18 cellular contexts compared by ENCODE assay signal in genomic region chr2:221289389-221289788, GRCh38.
A peak's percentile ranks its signal among the peaks of the same experiment; 100 is the strongest.
DNase-seq lines count a peak whose midpoint lies in the region; ATAC-seq and TF ChIP-seq lines count a peak whose summit lies in the region.
"Had no signal": no experiment of that assay in that cellular context is flagged by ENCODE, and none has a peak within 500 bp of the region (broad histone marks: within the 10 kb centered on the region; RNA-seq: fewer than 3 reads in every experiment).

No MANE protein-coding gene starts in this region.

- H3K4me3 ChIP-seq in AG09309 (ENCODE audit: control insufficient read depth, low read depth, low read length), result no peak overlapping the region
- H3K4me3 ChIP-seq: coronary artery, gastrocnemius medialis, thoracic aorta had no signal

- DNase-seq in AG09309 (ENCODE audit: low read depth) (peak; percentile 20), NCI-H82 treated with DMSO at 0.1 percent for 48 hours (lab: John Stamatoyannopoulos, UW; ENCODE audit: unreplicated experiment) (peak; percentile 87), fibroblast of peridontal ligament (ENCODE audit: extremely low read depth) (peak; percentile 15), RKO (ENCODE audit: low spot score) (no peak), H4 (ENCODE audit: low spot score) (no peak)
- no peak for DNase-seq in stimulated activated CD4-positive, alpha-beta T cell treated with anti-CD3 and anti-CD28 coated beads, Interleukin-1b, Interleukin-23, amount 100 ng/mL, for 48 hours
- DNase-seq in effector CD8-positive, alpha-beta T cell (lab: John Stamatoyannopoulos, UW), result no peak
- DNase-seq: activated CD4-positive, alpha-beta T cell treated with anti-CD3 and anti-CD28 coated beads, Interleukin-2, amount 50 U/mL, for 4 hours; activated naive CD4-positive, alpha-beta T cell treated with anti-CD3 and anti-CD28 coated beads, Interleukin-2, amount 10 ng/mL, durations not matched to agents 7 days and 5 days; brain microvascular endothelial cell; gastrocnemius medialis; HFFc6; NCI-H1694; NCI-H226; T-cell had no signal

- no peak for TF ChIP-seq CTCF in AG09309 (IDR thresholded peaks at IDR 0.05; ENCODE audit: control insufficient read depth, insufficient read depth, low read depth, low read length, missing control alignments)

- peak; percentile 64 for ATAC-seq in GM21529 (IDR thresholded peaks at IDR 0.05; ENCODE audit: unreplicated experiment)
- ATAC-seq: gastrocnemius medialis, T-cell had no signal

Comparison
In these comparisons a context has a peak if more than half of its experiments do, and no peak if none do; other contexts are left out.
1. DNase-seq: peak in AG09309 (single experiment), NCI-H82 treated with DMSO at 0.1 percent for 48 hours (single experiment) and fibroblast of peridontal ligament (single experiment); none in RKO (single experiment), stimulated activated CD4-positive, alpha-beta T cell treated with anti-CD3 and anti-CD28 coated beads, Interleukin-1b, Interleukin-23, amount 100 ng/mL, for 48 hours (single experiment), H4 (single experiment) and effector CD8-positive, alpha-beta T cell (single experiment).